8 cellular contexts compared by ENCODE assay signal in genomic region chr11:18615628-18616392, GRCh38. TPM values are rescaled to one million over a fixed set of nuclear protein-coding genes. Genes with fewer than 3 reads are reported as not detected.
DNase-seq lines count a peak whose midpoint lies in the region; ATAC-seq, FAIRE-seq and TF ChIP-seq lines count a peak whose summit lies in the region.

No MANE protein-coding gene starts in this region.

- intact Hi-C loops in prostate gland (cut with DNase I), result no loop called here

- CTCF ChIA-PET in RWPE1 (lab: Yijun Ruan, JAX), result interaction anchor here (1.1 kb wide), 1 partner anchor 500 kb away, joined by 3 read pairs; no protein-coding TSS in a partner anchor

- 90% methylated on average over 11 of the region's 11 CpGs for WGBS in prostate gland

- POLR2A ChIA-PET in RWPE1 (lab: Yijun Ruan, JAX; ENCODE audit: low non-redundant PET), result no interaction called here

- no peak overlapping the region for H3K4me3 ChIP-seq in prostate gland

- H3K27me3 ChIP-seq in prostate gland (replicated peaks; ENCODE audit: insufficient read depth), result no peaks in the 10 kb centered on the region

- no peak for FAIRE-seq in D721Med (lab: Jason Lieb, UNC)

- no peaks in the 10 kb centered on the region for H3K9me3 ChIP-seq in prostate gland

- H3K27ac ChIP-seq in RWPE1, result no peak overlapping the region
- H3K27ac ChIP-seq in prostate gland, result no peak overlapping the region

- no peak for TF ChIP-seq POLR2A in prostate gland (IDR thresholded peaks at IDR 0.05)

- peaks cover 6 to 14% of the 10 kb centered on the region in 2 donors for H3K36me3 ChIP-seq in prostate gland

- TF ChIP-seq CTCF in D721Med (IDR thresholded peaks at IDR 0.05; ENCODE audit: insufficient read depth, missing control alignments) (no peak), RWPE1 (conservative IDR thresholded peaks at IDR 0.05; ENCODE audit: low read depth) (no peak), prostate gland (IDR thresholded peaks at IDR 0.05) (no peak)

- ATAC-seq in GM18909 (IDR thresholded peaks at IDR 0.05; ENCODE audit: poor library complexity, unreplicated experiment) (peak; percentile 86), HG02759 (IDR thresholded peaks at IDR 0.05; ENCODE audit: unreplicated experiment) (peak; percentile 93)

- peak; percentile 8 for DNase-seq in NOMO-1 treated with dmso at 0.1 percent for 144 hours (lab: John Stamatoyannopoulos, UW; ENCODE audit: unreplicated experiment)
- DNase-seq in islet precursor cell, result peak; percentile 4
- no peak for DNase-seq in D721Med (ENCODE audit: insufficient read length, low spot score)
- no peak for DNase-seq in RWPE1 (ENCODE audit: low spot score)
- no peak for DNase-seq in NCI-H1417 (lab: John Stamatoyannopoulos, UW)
- DNase-seq in prostate gland (ENCODE audit: low spot score), result no peak

- no peaks in the 10 kb centered on the region for H3K4me1 ChIP-seq in prostate gland (replicated peaks)

RNA-seq across cellular contexts. Expression of gene MISFA, which starts 16.2 kb away (rescaled TPM):
- total RNA-seq in prostate gland, result 1 to 10 TPM in 1 of 2 donors, under 1 TPM in 1; 0.82 to 7.3 TPM

RNA-seq across cellular contexts. Expression of gene SPTY2D1, which starts 18.3 kb away (rescaled TPM):
- 10 to 100 TPM; 18.0 to 19.3 TPM for total RNA-seq in prostate gland

RNA-seq across cellular contexts. Expression of gene UEVLD, which starts 27.3 kb away (rescaled TPM):
- total RNA-seq in prostate gland, result 10 to 100 TPM; 28.1 to 37.1 TPM

Comparison
In these comparisons a context has a peak if more than half of its experiments do, and no peak if none do; other contexts are left out.
1. DNase-seq: peak in NOMO-1 treated with dmso at 0.1 percent for 144 hours (single experiment) and islet precursor cell (single experiment); none in D721Med (single experiment), RWPE1 (single experiment), NCI-H1417 (0 of 3) and prostate gland (single experiment).